Comparison of ENCODE assay signal across 8 cellular contexts in genomic region chr11:94493443-94494199, GRCh38. TPM values are rescaled to one million over a fixed set of nuclear protein-coding genes. Genes with fewer than 3 reads are reported as not detected.
A peak's percentile ranks its signal among the peaks of the same experiment; 100 is the strongest.
DNase-seq lines count a peak whose midpoint lies in the region; TF ChIP-seq lines count a peak whose summit lies in the region.

ANKRD49 (plus strand) TSS chr11:94493984; CDS start chr11:94496694, 2,710 bp downstream.
MRE11 (minus strand) TSS chr11:94493844; CDS start chr11:94492801, 1,043 bp downstream.

- H3K27me3 Mint-ChIP-seq in nephron (ENCODE audit: low read depth), result no peaks in the 10 kb centered on the region
- H3K27me3 Mint-ChIP-seq in stimulated activated naive CD8-positive, alpha-beta T cell treated with anti-CD3 and anti-CD28 coated beads, Interleukin-15, Interleukin-2, amounts not matched to agents 100 ng/mL and 50 ng/mL, for 24 hours, result no peaks in the 10 kb centered on the region

- TF ChIP-seq CTCF in fibroblast of the aortic adventitia (IDR thresholded peaks at IDR 0.05; ENCODE audit: insufficient read depth, low read length), result no peak
- no peak for TF ChIP-seq CTCF in nephron (IDR thresholded peaks at IDR 0.05; ENCODE audit: unreplicated experiment in 3 of 3)

- peaks cover 30% of the 10 kb centered on the region for H3K36me3 Mint-ChIP-seq in nephron (ENCODE audit: low read depth)
- H3K36me3 Mint-ChIP-seq in stimulated activated naive CD8-positive, alpha-beta T cell treated with anti-CD3 and anti-CD28 coated beads, Interleukin-15, Interleukin-2, amounts not matched to agents 100 ng/mL and 50 ng/mL, for 24 hours (ENCODE audit: low read depth), result peaks cover 41% of the 10 kb centered on the region

- H3K9me3 Mint-ChIP-seq in nephron, result no peaks in the 10 kb centered on the region
- H3K9me3 Mint-ChIP-seq in stimulated activated naive CD8-positive, alpha-beta T cell treated with anti-CD3 and anti-CD28 coated beads, Interleukin-15, Interleukin-2, amounts not matched to agents 100 ng/mL and 50 ng/mL, for 24 hours, result no peaks in the 10 kb centered on the region

- H3K4me3 ChIP-seq in H7 (ENCODE audit: insufficient read depth, low read depth, low read length) (peak within 1 kb of the TSS; percentile 74), fibroblast of the aortic adventitia (ENCODE audit: low read depth, low read length) (peak within 1 kb of the TSS; percentile 87)

- peaks cover 22% of the 10 kb centered on the region for H3K4me1 Mint-ChIP-seq in nephron
- peaks cover 34% of the 10 kb centered on the region for H3K4me1 Mint-ChIP-seq in stimulated activated naive CD8-positive, alpha-beta T cell treated with anti-CD3 and anti-CD28 coated beads, Interleukin-15, Interleukin-2, amounts not matched to agents 100 ng/mL and 50 ng/mL, for 24 hours (ENCODE audit: low read depth)

- peaks cover 6% of the 10 kb centered on the region for H3K36me3 ChIP-seq in H7 (replicated peaks; ENCODE audit: control insufficient read depth, insufficient read depth, low read length)

- H3K4me3 Mint-ChIP-seq in nephron, result peak within 1 kb of the TSS; percentile 87 to 97 (median 92)
- H3K4me3 Mint-ChIP-seq in stimulated activated naive CD8-positive, alpha-beta T cell treated with anti-CD3 and anti-CD28 coated beads, Interleukin-15, Interleukin-2, amounts not matched to agents 100 ng/mL and 50 ng/mL, for 24 hours, result peak within 1 kb of the TSS; percentile 93

- DNase-seq in EL (peak; percentile 98), H7 (peak; percentile 82), M059J (ENCODE audit: low read depth) (peak; percentile 98), SHP77 (lab: John Stamatoyannopoulos, UW) (peak; percentile 95 to 97), fibroblast of the aortic adventitia (ENCODE audit: low read depth) (peak; percentile 97)
- DNase-seq in activated effector memory CD4-positive, alpha-beta T cell treated with Interleukin-2 at 50 U/mL for 16 hours, result peak; percentile 97

- H3K27ac Mint-ChIP-seq in nephron, result peak within 1 kb of the TSS; percentile 87 to 95 (median 94)
- peak within 1 kb of the TSS; percentile 97 for H3K27ac Mint-ChIP-seq in stimulated activated naive CD8-positive, alpha-beta T cell treated with anti-CD3 and anti-CD28 coated beads, Interleukin-15, Interleukin-2, amounts not matched to agents 100 ng/mL and 50 ng/mL, for 24 hours

- no peaks in the 10 kb centered on the region for H3K27me3 ChIP-seq in H7 (ENCODE audit: control insufficient read depth, insufficient read depth, low read length)

RNA-seq across cellular contexts. Expression of gene ANKRD49, which starts in this region (rescaled TPM):
- total RNA-seq in H7 (2014; rRNA removed; shearing (Covaris generic)), result 10.0 and 18.2 TPM in 2 replicates
- total RNA-seq in M059J (2014; rRNA removed; shearing (Covaris generic)), result 11.4 and 20.2 TPM in 2 replicates
- 13.7 and 13.9 TPM in 2 replicates for total RNA-seq in fibroblast of the aortic adventitia (ENCODE audit: low replicate concordance)

RNA-seq across cellular contexts. Expression of gene MRE11, which starts in this region (rescaled TPM):
- 14.8 and 18.5 TPM in 2 replicates for total RNA-seq in H7 (2014; rRNA removed; shearing (Covaris generic))
- 28.8 and 31.9 TPM in 2 replicates for total RNA-seq in M059J (2014; rRNA removed; shearing (Covaris generic))
- total RNA-seq in fibroblast of the aortic adventitia (ENCODE audit: low replicate concordance), result 15.5 and 23.9 TPM in 2 replicates

Comparison
In these comparisons a context has a peak if more than half of its experiments do, and no peak if none do; other contexts are left out.
1. Peak in every context shown above with its lines: DNase-seq and H3K4me3 ChIP-seq.